ENCODE assay signal across 21 cellular contexts in the genomic region with DNA sequence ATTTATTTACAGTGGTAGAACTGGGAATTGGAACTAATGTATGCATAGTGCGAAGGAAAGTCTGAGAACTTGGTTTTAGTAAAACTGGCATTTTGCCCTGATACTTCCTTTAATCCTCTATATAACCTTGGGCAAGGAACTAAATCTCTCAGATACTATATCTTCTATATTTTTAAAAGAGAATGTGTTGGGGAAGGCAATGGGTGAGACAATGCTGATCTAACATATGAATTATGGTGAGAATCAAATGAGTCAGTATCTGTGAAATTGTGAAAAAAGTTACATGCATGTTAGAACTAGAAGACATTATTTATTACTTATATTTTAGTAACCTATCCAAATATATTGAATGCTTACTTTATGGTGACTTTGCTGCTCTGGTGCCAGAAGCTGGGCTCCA.
DNase-seq lines count a peak whose midpoint lies in the region; ATAC-seq and TF ChIP-seq lines count a peak whose summit lies in the region.
"Had no signal": no experiment of that assay in that cellular context is flagged by ENCODE, and none has a peak within 500 bp of the region (broad histone marks: within the 10 kb centered on the region; RNA-seq: fewer than 3 reads in every experiment).

No MANE protein-coding gene starts in this region.

- DNase-seq in SK-N-MC (ENCODE audit: low read depth, low spot score) = peak; percentile 32
- peak; percentile 14 for DNase-seq in superior temporal gyrus (ENCODE audit: extremely low spot score)
- no peak for DNase-seq in omental fat pad (ENCODE audit: low spot score)
- no peak for DNase-seq in stimulated activated CD4-positive, alpha-beta T cell treated with anti-CD3 and anti-CD28 coated beads, Interleukin-1b, Interleukin-23, amount 100 ng/mL, for 48 hours
- no peak for DNase-seq in WERI-Rb-1
- DNase-seq: 8988T; Caco-2; CD4-positive, CD25-positive, alpha-beta regulatory T cell; CD8-positive, alpha-beta T cell; DMS79; EL; GDM1; H7; HCEC 1CT had no signal

- H3K9me3 Mint-ChIP-seq in nephron = no peaks in the 10 kb centered on the region

- peaks cover 53% of the 10 kb centered on the region for H3K4me1 Mint-ChIP-seq in nephron
- H3K4me1 Mint-ChIP-seq: B cell; CD4-positive, CD25-positive, alpha-beta regulatory T cell had no signal

- H3K9ac ChIP-seq in SK-N-MC (ENCODE audit: insufficient read length) = no peak overlapping the region
- H3K9ac ChIP-seq: BLaER1, GM23248 had no signal

- ATAC-seq in esophagus mucosa (peak; percentile 54), omental fat pad (ENCODE audit: low FRiP score) (no peak)
- ATAC-seq: A549; CD8-positive, alpha-beta T cell had no signal

- H3K27me3 Mint-ChIP-seq in nephron (ENCODE audit: low read depth) = peaks cover 5% of the 10 kb centered on the region
- H3K27me3 Mint-ChIP-seq: B cell had no signal

- peak overlapping the region in 1 of 3 experiments; percentile 16 for H3K4me3 Mint-ChIP-seq in nephron
- H3K4me3 Mint-ChIP-seq: B cell; CD4-positive, CD25-positive, alpha-beta regulatory T cell; CD8-positive, alpha-beta T cell had no signal

- H3K36me3 Mint-ChIP-seq in nephron (ENCODE audit: low read depth) = no peaks in the 10 kb centered on the region
- H3K36me3 Mint-ChIP-seq: CD4-positive, CD25-positive, alpha-beta regulatory T cell; CD8-positive, alpha-beta T cell had no signal

- TF ChIP-seq CTCF in nephron (IDR thresholded peaks at IDR 0.05; ENCODE audit: unreplicated experiment in 3 of 3) (no peak), omental fat pad (IDR thresholded peaks at IDR 0.05) (no peak), WERI-Rb-1 (IDR thresholded peaks at IDR 0.05; ENCODE audit: low read depth, low read length) (no peak)

- no peak overlapping the region for H3K4me3 ChIP-seq in SK-N-MC
- H3K4me3 ChIP-seq in WERI-Rb-1 (ENCODE audit: low read depth, low read length) = no peak overlapping the region
- H3K4me3 ChIP-seq: A549, BLaER1, GM23248 had no signal

- H3K36me3 ChIP-seq in SK-N-MC (ENCODE audit: insufficient read depth, low read length) = no peaks in the 10 kb centered on the region
- no peaks in the 10 kb centered on the region; the same call in 1 of the 2 replicates for H3K36me3 ChIP-seq in WERI-Rb-1
- H3K36me3 ChIP-seq: BLaER1 had no signal

- H3K9me3 ChIP-seq in SK-N-MC (ENCODE audit: low read depth, low read length) (no peaks in the 10 kb centered on the region), WERI-Rb-1 (ENCODE audit: severe bottlenecking) (no peaks in the 10 kb centered on the region)
- H3K9me3 ChIP-seq: A549, BLaER1, Caco-2 had no signal

- H3K27ac Mint-ChIP-seq in nephron = peak overlapping the region; percentile 40 to 75 (median 71)
- H3K27ac Mint-ChIP-seq: B cell; CD4-positive, CD25-positive, alpha-beta regulatory T cell; CD8-positive, alpha-beta T cell had no signal

- no peaks in the 10 kb centered on the region for H3K27me3 ChIP-seq in WERI-Rb-1 (ENCODE audit: insufficient read depth, low read depth, severe bottlenecking)
- H3K27me3 ChIP-seq: BLaER1 had no signal

- no peak overlapping the region for H3K27ac ChIP-seq in SK-N-MC
- no peak overlapping the region for H3K27ac ChIP-seq in WERI-Rb-1
- H3K27ac ChIP-seq: A549, BLaER1, C4-2B, GM23248 had no signal

Comparison
In these comparisons a context has a peak if more than half of its experiments do, and no peak if none do; other contexts are left out.
1. DNase-seq: peak in SK-N-MC (single experiment) and superior temporal gyrus (single experiment); none in omental fat pad (single experiment), stimulated activated CD4-positive, alpha-beta T cell treated with anti-CD3 and anti-CD28 coated beads, Interleukin-1b, Interleukin-23, amount 100 ng/mL, for 48 hours (single experiment) and WERI-Rb-1 (single experiment).